9 cellular contexts compared by ENCODE assay signal in the genomic region with DNA sequence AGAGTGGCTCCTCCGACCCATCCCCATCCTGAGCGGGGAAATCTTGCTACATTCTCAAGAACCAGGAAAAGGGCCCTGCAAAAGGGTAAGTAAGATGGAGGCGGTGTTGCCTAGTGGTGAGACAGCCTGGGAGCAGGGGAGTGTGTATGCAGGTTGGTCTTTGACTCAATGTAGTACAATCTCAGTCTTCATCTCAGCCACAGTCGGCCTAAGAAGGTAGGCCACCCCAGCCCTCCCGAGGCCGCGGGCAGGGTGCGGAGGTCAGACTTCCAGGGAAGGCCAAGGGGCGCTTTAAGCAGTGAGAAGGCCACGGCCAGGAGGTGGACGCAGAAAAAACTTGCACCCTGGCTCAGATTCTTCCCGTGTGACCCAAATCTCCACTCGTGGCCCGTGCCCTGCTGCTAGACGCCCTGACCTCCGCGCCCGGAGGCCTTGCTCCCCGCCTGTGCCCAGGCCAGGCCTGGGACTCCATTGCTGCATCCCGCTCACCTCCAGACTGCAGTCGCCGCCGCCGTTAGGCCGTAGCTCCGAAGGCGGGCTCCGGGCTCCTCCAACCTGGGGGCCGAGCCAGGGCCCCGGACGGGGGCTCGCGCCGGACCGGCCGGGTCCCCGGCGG. TPM values are rescaled to one million over a fixed set of nuclear protein-coding genes. Genes with fewer than 3 reads are reported as not detected.
DNase-seq lines count a peak whose midpoint lies in the region; ATAC-seq and TF ChIP-seq lines count a peak whose summit lies in the region.
"Had no signal": no experiment of that assay in that cellular context is flagged by ENCODE, and none has a peak within 500 bp of the region (broad histone marks: within the 10 kb centered on the region; RNA-seq: fewer than 3 reads in every experiment).

No MANE protein-coding gene starts in this region.

- ATAC-seq in HG02840 (IDR thresholded peaks at IDR 0.05; ENCODE audit: low FRiP score, unreplicated experiment) (peak; percentile 24), left lung (peak; percentile 28)

- BruUV-seq in MCF 10A (replicated peaks; lab: Mats Ljungman, UMichigan): no TSS peak

- H3K27me3 Mint-ChIP-seq in MCF 10A (ENCODE audit: insufficient read depth, unreplicated experiment): no peaks in the 10 kb centered on the region

- H3K36me3 ChIP-seq in left lung (no peaks in the 10 kb centered on the region), thymus (ENCODE audit: control insufficient read depth, insufficient read depth) (peaks cover 12% of the 10 kb centered on the region)

- peak overlapping the region; percentile 97 for H3K4me3 Mint-ChIP-seq in MCF 10A (ENCODE audit: unreplicated experiment)

- 6% methylated on average over 38 of the region's 38 CpGs for WGBS in thymus

- H3K9me3 ChIP-seq in left lung (no peaks in the 10 kb centered on the region), thymus (ENCODE audit: control insufficient read depth) (no peaks in the 10 kb centered on the region)

- H3K27me3 ChIP-seq in left lung (no peaks in the 10 kb centered on the region), thymus (ENCODE audit: control insufficient read depth, insufficient read depth) (no peaks in the 10 kb centered on the region)

- peak; percentile 26 for DNase-seq in AG08395 (ENCODE audit: low spot score)
- DNase-seq in GM12865 (ENCODE audit: low read depth): peak; percentile 57
- peak; percentile 9 to 49 for DNase-seq in NOMO-1 (lab: John Stamatoyannopoulos, UW; ENCODE audit: unreplicated experiment in 2 of 2)
- peak; percentile 20 for DNase-seq in MCF 10A (ENCODE audit: unreplicated experiment)
- no peak for DNase-seq in left lung
- DNase-seq in NCI-H2081 treated with DMSO at 0.1 percent for 48 hours (lab: John Stamatoyannopoulos, UW): no peak

- H3K4me1 Mint-ChIP-seq in MCF 10A (ENCODE audit: insufficient read depth, unreplicated experiment): peaks cover 23% of the 10 kb centered on the region

- no peak for TF ChIP-seq CTCF in GM12865 (IDR thresholded peaks at IDR 0.05; ENCODE audit: insufficient read depth, low read depth, low read length, missing control alignments)
- no peak for TF ChIP-seq CTCF in MCF 10A (IDR thresholded peaks at IDR 0.05; ENCODE audit: unreplicated experiment)
- TF ChIP-seq CTCF in left lung (IDR thresholded peaks at IDR 0.05): no peak

- H3K4me1 ChIP-seq in left lung (peaks cover 8 to 28% of the 10 kb centered on the region in 2 donors), thymus (ENCODE audit: control insufficient read depth, insufficient read depth, low read length) (peaks cover 16% of the 10 kb centered on the region)

- CTCF ChIA-PET in MCF 10A (lab: Yijun Ruan, JAX): interaction anchor here (2.7 kb wide), 1 partner anchor 157 kb away, joined by 9 read pairs; no protein-coding TSS in a partner anchor

- peak overlapping the region; percentile 90 to 94 for H3K27ac ChIP-seq in left lung
- H3K27ac ChIP-seq in thymus (ENCODE audit: low read depth): no peak overlapping the region

- POLR2A ChIA-PET in MCF 10A (lab: Yijun Ruan, JAX): interaction anchor here (0.8 to 2.7 kb wide), 10 partner anchors 11 to 292 kb away, joined by 3 to 29 read pairs (median 4); partner anchors contain the start of gene TULP3

- no peaks in the 10 kb centered on the region for H3K9me3 Mint-ChIP-seq in MCF 10A (ENCODE audit: unreplicated experiment)

- H3K4me3 ChIP-seq in GM12865 (ENCODE audit: low read depth, low read length): peak overlapping the region; percentile 75
- peak overlapping the region; percentile 71 to 82 for H3K4me3 ChIP-seq in left lung
- peak overlapping the region; percentile 95 for H3K4me3 ChIP-seq in thymus (ENCODE audit: low read length)

- peaks cover 24% of the 10 kb centered on the region for H3K36me3 Mint-ChIP-seq in MCF 10A (ENCODE audit: insufficient read depth, unreplicated experiment)

- intact Hi-C loops in MCF 10A (cut with micrococcal nuclease) (loop anchor here (1.0 kb wide), 1 partner anchor 9 kb away; no protein-coding TSS in a partner anchor), left lung (cut with DNase I) (no loop called here)

- peak overlapping the region; percentile 98 for H3K27ac Mint-ChIP-seq in MCF 10A (ENCODE audit: low read depth, unreplicated experiment)

RNA-seq across cellular contexts. Expression of gene FOXM1, which starts 0.4 kb away (rescaled TPM):
- 31.7 and 49.9 TPM in 2 replicates for total RNA-seq in MCF 10A (2022)
- 10 to 100 TPM in 1 of 2 donors, 1 to 10 TPM in 1; 4.7 to 16.5 TPM for total RNA-seq in left lung
- polyA plus RNA-seq in thymus: 3.5 TPM

RNA-seq across cellular contexts. Expression of gene RHNO1, which starts 0.5 kb away (rescaled TPM):
- 47.0 and 60.9 TPM in 2 replicates for total RNA-seq in MCF 10A (2022)
- total RNA-seq in left lung: 10 to 100 TPM; 11.7 to 19.0 TPM
- 33.4 TPM for polyA plus RNA-seq in thymus

RNA-seq across cellular contexts. Expression of gene TULP3, which starts 14.2 kb away (rescaled TPM):
- total RNA-seq in MCF 10A (2022) (36.2 and 42.2 TPM in 2 replicates), left lung (10 to 100 TPM; 15.3 to 18.0 TPM)
- 10.5 TPM for polyA plus RNA-seq in thymus

RNA-seq across cellular contexts. Expression of gene TEX52, which starts 19.7 kb away (rescaled TPM):
- total RNA-seq in MCF 10A (2022) (not detected in 2 replicates), left lung (not detected)
- polyA plus RNA-seq in thymus: not detected
- total RNA-seq: RPMI7951 had no signal

RNA-seq across cellular contexts. Expression of gene NRIP2, which starts 41.7 kb away (rescaled TPM):
- total RNA-seq in MCF 10A (2022) (not detected in 2 replicates), left lung (under 1 TPM; 0.79 to 0.96 TPM)
- 1.1 TPM for polyA plus RNA-seq in thymus
- total RNA-seq: RPMI7951 had no signal

Comparison
In these comparisons a context has a peak if more than half of its experiments do, and no peak if none do; other contexts are left out.
1. DNase-seq: peak in AG08395 (single experiment), GM12865 (single experiment), NOMO-1 (2 of 2) and MCF 10A (single experiment); none in left lung (0 of 2) and NCI-H2081 treated with DMSO at 0.1 percent for 48 hours (single experiment).
2. Peak in every context shown above with its lines, with median percentiles within 50 percentile points of each other: H3K4me3 ChIP-seq.